ENCODE assay signal across 8 cellular contexts in genomic region chr15:59437777-59438574, GRCh38. TPM values are rescaled to one million over a fixed set of nuclear protein-coding genes. Genes with fewer than 3 reads are reported as not detected.
DNase-seq lines count a peak whose midpoint lies in the region; ATAC-seq and TF ChIP-seq lines count a peak whose summit lies in the region.

FAM81A (plus strand) TSS chr15:59438186; CDS start chr15:59458627, 20,441 bp downstream.

- H2BK5ac ChIP-seq in H9 (ENCODE audit: insufficient read length, low read length), result no peak within 1 kb of the TSS

- H3K23me2 ChIP-seq in H9 (ENCODE audit: insufficient read length, low read depth, low read length, poor library complexity, severe bottlenecking), result peaks cover 13% of the 10 kb centered on the region

- H4K8ac ChIP-seq in H9 (replicated peaks; ENCODE audit: insufficient read length, low read depth, low read length), result no peak within 1 kb of the TSS

- H3K4me1 ChIP-seq in H9 (ENCODE audit: insufficient read depth, low read length) (no peaks in the 10 kb centered on the region), Loucy (ENCODE audit: insufficient read depth, low read length, poor library complexity, severe bottlenecking) (peaks cover 3% of the 10 kb centered on the region), smooth muscle cell (ENCODE audit: low read depth) (peaks cover 11% of the 10 kb centered on the region)

- H3K56ac ChIP-seq in H9 (ENCODE audit: insufficient read length, low read depth, low read length), result no peak within 1 kb of the TSS

- H3K79me1 ChIP-seq in H9 (ENCODE audit: insufficient read depth, low read depth, low read length, poor library complexity, severe bottlenecking), result no peaks in the 10 kb centered on the region

- no peak within 1 kb of the TSS for H4K91ac ChIP-seq in H9 (ENCODE audit: insufficient read length, low read depth, low read length)

- no peak within 1 kb of the TSS for H3K9ac ChIP-seq in H9 (ENCODE audit: extremely low read depth, insufficient read length, low read length)
- no peak within 1 kb of the TSS for H3K9ac ChIP-seq in Loucy (ENCODE audit: low read depth, low read length, poor library complexity, severe bottlenecking)
- no peak within 1 kb of the TSS for H3K9ac ChIP-seq in smooth muscle cell (ENCODE audit: low read depth)

- peak; percentile 89 for DNase-seq in NCI-H1436 (lab: John Stamatoyannopoulos, UW)
- DNase-seq in NCI-H1436 treated with DMSO at 0.1 percent for 48 hours (lab: John Stamatoyannopoulos, UW), result no peak
- DNase-seq in H9, result peak; percentile 69
- peak in 1 of 3 donors; percentile 14 for DNase-seq in T-helper 17 cell
- DNase-seq in caudate nucleus (lab: John Stamatoyannopoulos, UW), result peak in 59 of 61 donors; percentile 14 to 92 (median 72)
- DNase-seq in iris pigment epithelial cell (ENCODE audit: low read depth), result peak; percentile 57
- DNase-seq in smooth muscle cell (lab: John Stamatoyannopoulos, UW; ENCODE audit: unreplicated experiment), result peak; percentile 27

- H4K20me1 ChIP-seq in H9 (ENCODE audit: control insufficient read depth, insufficient read depth, insufficient read length) (no peaks in the 10 kb centered on the region), Loucy (ENCODE audit: insufficient read depth, low read length, poor library complexity, severe bottlenecking) (no peaks in the 10 kb centered on the region), smooth muscle cell (ENCODE audit: low read depth) (no peaks in the 10 kb centered on the region)

- no peak within 1 kb of the TSS for H3K4ac ChIP-seq in H9 (ENCODE audit: low read depth, low read length)

- TF ChIP-seq CTCF in H9 (conservative IDR thresholded peaks at IDR 0.05) (no peak), Loucy (conservative IDR thresholded peaks at IDR 0.05; ENCODE audit: low read length) (no peak), smooth muscle cell (IDR thresholded peaks at IDR 0.05; ENCODE audit: borderline replicate concordance, insufficient read depth, poor library complexity, severe bottlenecking) (no peak)

- no peak within 1 kb of the TSS for H2BK120ac ChIP-seq in H9 (ENCODE audit: low read depth, low read length, poor library complexity, severe bottlenecking)

- H3K4me2 ChIP-seq in H9 (ENCODE audit: insufficient read depth, insufficient read length, low read length), result peak within 1 kb of the TSS; percentile 92
- peak within 1 kb of the TSS; percentile 83 for H3K4me2 ChIP-seq in Loucy (ENCODE audit: low read depth, low read length, poor library complexity, severe bottlenecking)
- peak within 1 kb of the TSS; percentile 87 for H3K4me2 ChIP-seq in smooth muscle cell

- no peak within 1 kb of the TSS for H2BK15ac ChIP-seq in H9 (ENCODE audit: low read depth, low read length)

- H3K9me3 ChIP-seq in H9 (ENCODE audit: control insufficient read depth, low read depth, low read length), result no peaks in the 10 kb centered on the region
- no peaks in the 10 kb centered on the region for H3K9me3 ChIP-seq in Loucy (ENCODE audit: insufficient read depth, low read depth, low read length)
- H3K9me3 ChIP-seq in T-helper 17 cell (ENCODE audit: control insufficient read depth, low read length, poor library complexity, severe bottlenecking), result peaks cover 3% of the 10 kb centered on the region
- no peaks in the 10 kb centered on the region for H3K9me3 ChIP-seq in smooth muscle cell (replicated peaks; ENCODE audit: low read depth)

- H3F3A ChIP-seq in Loucy (ENCODE audit: low read depth), result no peaks in the 10 kb centered on the region
- peaks cover 7% of the 10 kb centered on the region for H3F3A ChIP-seq in smooth muscle cell (ENCODE audit: low read depth)

- no peak within 1 kb of the TSS for H2BK12ac ChIP-seq in H9 (ENCODE audit: insufficient read length, low read depth, low read length)

- H3K18ac ChIP-seq in H9 (ENCODE audit: insufficient read length, low read depth, low read length), result no peak within 1 kb of the TSS

- peak within 1 kb of the TSS; percentile 84 for H2AFZ ChIP-seq in H9 (ENCODE audit: low read length)
- H2AFZ ChIP-seq in Loucy (ENCODE audit: low read length), result peak within 1 kb of the TSS; percentile 57; the same call in 1 of the 2 replicates
- peak within 1 kb of the TSS; percentile 89 for H2AFZ ChIP-seq in smooth muscle cell (ENCODE audit: low read depth)

- H3K36me3 ChIP-seq in Loucy (ENCODE audit: insufficient read depth, low read length), result no peaks in the 10 kb centered on the region
- no peaks in the 10 kb centered on the region for H3K36me3 ChIP-seq in smooth muscle cell (ENCODE audit: low read depth)

- H2BK20ac ChIP-seq in H9 (ENCODE audit: low read depth, low read length, poor library complexity, severe bottlenecking), result no peak within 1 kb of the TSS

- no peak within 1 kb of the TSS for H3K23ac ChIP-seq in H9 (ENCODE audit: insufficient read length, low read depth, low read length)

- H3K27me3 Mint-ChIP-seq in H9 (ENCODE audit: low read depth), result peaks cover 81% of the 10 kb centered on the region
- peaks cover 62% of the 10 kb centered on the region for H3K27me3 Mint-ChIP-seq in T-helper 17 cell

- H4K5ac ChIP-seq in H9 (ENCODE audit: insufficient read length, low read depth, low read length), result no peak within 1 kb of the TSS

- H3K27ac Mint-ChIP-seq in H9 (no peak within 1 kb of the TSS; a peak in 1 of 7 replicates), T-helper 17 cell (no peak within 1 kb of the TSS)

- H3K27ac ChIP-seq in H9 (ENCODE audit: insufficient read length, low read depth, low read length) (no peak within 1 kb of the TSS), caudate nucleus (ENCODE audit: low read depth, low read length) (peak within 1 kb of the TSS; percentile 70), smooth muscle cell (ENCODE audit: low read depth) (no peak within 1 kb of the TSS)

- no CpG with 5 or more reads among the region's 95 CpGs for WGBS in H9 (ENCODE audit: extremely low coverage, insufficient read length, low lambda C conversion rate)
- 2% methylated on average over 55 of the region's 95 CpGs for WGBS in smooth muscle cell (ENCODE audit: low lambda C conversion rate)

- H2AK5ac ChIP-seq in H9 (ENCODE audit: insufficient read length, low read length), result no peak within 1 kb of the TSS

- peaks cover 26% of the 10 kb centered on the region for H3K27me3 ChIP-seq in H9 (ENCODE audit: insufficient read depth, low read length)
- H3K27me3 ChIP-seq in Loucy (ENCODE audit: insufficient read depth, low read length, poor library complexity, severe bottlenecking), result peaks cover 10% of the 10 kb centered on the region
- H3K27me3 ChIP-seq in smooth muscle cell (ENCODE audit: low read depth), result peaks cover 75% of the 10 kb centered on the region

- H3K4me3 ChIP-seq in Loucy (ENCODE audit: low read length, poor library complexity, severe bottlenecking) (peak within 1 kb of the TSS; percentile 70), smooth muscle cell (peak within 1 kb of the TSS; percentile 53)

- no peaks in the 10 kb centered on the region for H3K9me2 ChIP-seq in Loucy (replicated peaks; ENCODE audit: low read depth, low read length)

- H3K9me3 Mint-ChIP-seq in H9, result no peaks in the 10 kb centered on the region

- H3K4me3 Mint-ChIP-seq in H9 (peak within 1 kb of the TSS; percentile 77 to 90), T-helper 17 cell (peak within 1 kb of the TSS; percentile 86)

- no peaks in the 10 kb centered on the region; a peak in 1 of 7 replicates for H3K36me3 Mint-ChIP-seq in H9 (ENCODE audit: insufficient read depth in 1 of 3, low read depth in 3 of 3)
- peaks cover 3% of the 10 kb centered on the region for H3K36me3 Mint-ChIP-seq in T-helper 17 cell (ENCODE audit: low read depth)

- H3K4me1 Mint-ChIP-seq in H9 (peaks cover 14 to 15% of the 10 kb centered on the region in 2 experiments), T-helper 17 cell (peaks cover 20% of the 10 kb centered on the region)

- peak; percentile 77 for ATAC-seq in T-helper 17 cell

- no peak within 1 kb of the TSS for H3T11ph ChIP-seq in H9 (ENCODE audit: low read length)

- H3K79me2 ChIP-seq in H9 (ENCODE audit: insufficient read depth, low read length) (no peaks in the 10 kb centered on the region), Loucy (ENCODE audit: insufficient read depth, low read length) (no peaks in the 10 kb centered on the region), smooth muscle cell (ENCODE audit: low read depth) (no peaks in the 10 kb centered on the region)

- peak within 1 kb of the TSS; percentile 81 for H3K14ac ChIP-seq in H9 (ENCODE audit: insufficient read depth, low read length)

RNA-seq across cellular contexts. Expression of gene FAM81A, which starts in this region (rescaled TPM):
- total RNA-seq in H9 (2021) (1.0 and 1.7 TPM in 2 replicates), T-helper 17 cell (not detected), smooth muscle cell (0.04 and 0.67 TPM in 2 replicates)
- polyA plus RNA-seq in smooth muscle cell, result 0.79 and 1.8 TPM in 2 replicates

Comparison
In these comparisons a context has a peak if more than half of its experiments do, and no peak if none do; other contexts are left out.
1. Peak in ATAC-seq in T-helper 17 cell; RNA of the gene not detected or under 1 TPM.